ENCODE assay signal across 14 cellular contexts in genomic region chr9:94809778-94810177, GRCh38.
"Had no signal": no experiment of that assay in that cellular context is flagged by ENCODE, and none has a peak within 500 bp of the region (broad histone marks: within the 10 kb centered on the region; RNA-seq: fewer than 3 reads in every experiment).

No MANE protein-coding gene starts in this region.

- H3K9me3 ChIP-seq: heart left ventricle, testis, transverse colon had no signal

- H3K27ac ChIP-seq: testis, transverse colon had no signal

- H3K4me3 ChIP-seq: heart left ventricle, testis, transverse colon had no signal

- H3K9me3 Mint-ChIP-seq: dendritic cell treated with granulocyte-macrophage colony-stimulating factor and Interleukin-4, amounts not matched to agents 40 ng/mL and 50 ng/mL, for 4 days; mesothelial cell of epicardium; nephron; stimulated activated naive B cell treated with anti-CD40 and anti-IgM and Interleukin-4, amounts not matched to agents 10 μg/mL and 1 μg/mL and 100 μg/mL, for 72 hours; stimulated activated naive CD8-positive, alpha-beta T cell treated with anti-CD3 and anti-CD28 coated beads, Interleukin-15, amount 100 ng/mL, for 72 hours had no signal

- H3K27me3 Mint-ChIP-seq: dendritic cell treated with granulocyte-macrophage colony-stimulating factor and Interleukin-4, amounts not matched to agents 40 ng/mL and 50 ng/mL, for 4 days; stimulated activated naive B cell treated with anti-CD40 and anti-IgM and Interleukin-4, amounts not matched to agents 10 μg/mL and 1 μg/mL and 100 μg/mL, for 72 hours; stimulated activated naive CD8-positive, alpha-beta T cell treated with anti-CD3 and anti-CD28 coated beads, Interleukin-15, amount 100 ng/mL, for 72 hours had no signal

- H3K4me3 Mint-ChIP-seq: dendritic cell treated with granulocyte-macrophage colony-stimulating factor and Interleukin-4, amounts not matched to agents 40 ng/mL and 50 ng/mL, for 4 days; mesothelial cell of epicardium; nephron; stimulated activated naive B cell treated with anti-CD40 and anti-IgM and Interleukin-4, amounts not matched to agents 10 μg/mL and 1 μg/mL and 100 μg/mL, for 72 hours; stimulated activated naive CD8-positive, alpha-beta T cell treated with anti-CD3 and anti-CD28 coated beads, Interleukin-15, amount 100 ng/mL, for 72 hours had no signal

- ATAC-seq: heart left ventricle; left lobe of liver; sciatic nerve; stimulated activated naive B cell treated with anti-CD40 and anti-IgM and Interleukin-4, amounts not matched to agents 10 μg/mL and 1 μg/mL and 100 μg/mL, for 72 hours; stimulated activated naive CD8-positive, alpha-beta T cell treated with anti-CD3 and anti-CD28 coated beads, Interleukin-15, amount 100 ng/mL, for 72 hours had no signal

- H3K36me3 ChIP-seq: transverse colon had no signal

- H3K27ac Mint-ChIP-seq: dendritic cell treated with granulocyte-macrophage colony-stimulating factor and Interleukin-4, amounts not matched to agents 40 ng/mL and 50 ng/mL, for 4 days; mesothelial cell of epicardium; stimulated activated naive B cell treated with anti-CD40 and anti-IgM and Interleukin-4, amounts not matched to agents 10 μg/mL and 1 μg/mL and 100 μg/mL, for 72 hours; stimulated activated naive CD8-positive, alpha-beta T cell treated with anti-CD3 and anti-CD28 coated beads, Interleukin-15, amount 100 ng/mL, for 72 hours had no signal

- DNase-seq: heart left ventricle; hypothalamus; mammary epithelial cell; stimulated activated CD4-positive, alpha-beta T cell treated with anti-CD3 and anti-CD28 coated beads, Interleukin-2, amount 100 ng/mL, for 24 hours; stimulated activated CD4-positive, alpha-beta T cell treated with anti-CD3 and anti-CD28 coated beads, Interleukin-4, amount 100 ng/mL, for 4 hours; stimulated activated naive B cell treated with anti-CD40 and anti-IgM and Interleukin-4, amounts not matched to agents 10 μg/mL and 1 μg/mL and 100 μg/mL, for 72 hours; stimulated activated naive CD8-positive, alpha-beta T cell treated with anti-CD3 and anti-CD28 coated beads, Interleukin-15, amount 100 ng/mL, for 72 hours; testis; transverse colon had no signal

- H3K27me3 ChIP-seq: heart left ventricle, testis, transverse colon had no signal
